In genomic region chr4:156473175-156473574, GRCh38 we compare ENCODE assay signal across 21 cellular contexts.
DNase-seq lines count a peak whose midpoint lies in the region; ATAC-seq and TF ChIP-seq lines count a peak whose summit lies in the region.
"Had no signal": no experiment of that assay in that cellular context is flagged by ENCODE, and none has a peak within 500 bp of the region (broad histone marks: within the 10 kb centered on the region; RNA-seq: fewer than 3 reads in every experiment).

No MANE protein-coding gene starts in this region.

- no peak overlapping the region for H2BK5ac ChIP-seq in mesenchymal stem cell (ENCODE audit: low read depth, low read length, poor library complexity, severe bottlenecking)

- no peak overlapping the region for H3K18ac ChIP-seq in mesenchymal stem cell (ENCODE audit: low read depth in 1 of 2, low read length in 2 of 2)

- H3K23ac ChIP-seq in mesenchymal stem cell (ENCODE audit: low read length in 2 of 2): no peak overlapping the region

- no peak overlapping the region for H3K4me3 ChIP-seq in GM23338
- H3K4me3 ChIP-seq in Karpas-422 (ENCODE audit: low read length): no peak overlapping the region
- no peak overlapping the region for H3K4me3 ChIP-seq in mesenchymal stem cell (ENCODE audit: insufficient read depth in 1 of 2, low read depth in 1 of 2, low read length in 2 of 2)
- H3K4me3 ChIP-seq: SK-N-MC had no signal

- H3K27ac ChIP-seq in GM23338 (ENCODE audit: low read depth) (no peak overlapping the region), Karpas-422 (ENCODE audit: low read length) (no peak overlapping the region), mesenchymal stem cell (ENCODE audit: low read length, poor library complexity, severe bottlenecking) (no peak overlapping the region)
- H3K27ac ChIP-seq: SK-N-MC had no signal

- ATAC-seq in GM18870 (IDR thresholded peaks at IDR 0.05; ENCODE audit: unreplicated experiment) (peak; percentile 61), GM23338 (no peak), HG03575 (IDR thresholded peaks at IDR 0.05; ENCODE audit: extremely low read depth, insufficient number of reproducible peaks, low FRiP score, unreplicated experiment) (peak; percentile 38)
- ATAC-seq: CD8-positive, alpha-beta T cell; T-helper 17 cell had no signal

- H3K27ac Mint-ChIP-seq in GM23338: no peak overlapping the region
- peak overlapping the region; percentile 55 for H3K27ac Mint-ChIP-seq in nephron progenitor cell
- H3K27ac Mint-ChIP-seq in CD14-positive monocyte: peak overlapping the region in 1 of 7 donors; percentile 76
- H3K27ac Mint-ChIP-seq: activated CD4-positive, alpha-beta T cell treated with anti-CD3 and anti-CD28 coated beads, Interleukin-2, amount 10 ng/mL, durations not matched to agents 24 days and 14 days; CD8-positive, alpha-beta T cell; T-helper 17 cell had no signal

- no peak overlapping the region for H2BK12ac ChIP-seq in mesenchymal stem cell (ENCODE audit: low read length in 2 of 2)

- H3K4me3 Mint-ChIP-seq in GM23338 (no peak overlapping the region), nephron progenitor cell (no peak overlapping the region), CD14-positive monocyte (no peak overlapping the region)
- H3K4me3 Mint-ChIP-seq: activated CD4-positive, alpha-beta T cell treated with anti-CD3 and anti-CD28 coated beads, Interleukin-2, amount 10 ng/mL, durations not matched to agents 24 days and 14 days; CD8-positive, alpha-beta T cell; T-helper 17 cell had no signal

- H4K20me1 ChIP-seq in GM23338 (replicated peaks; ENCODE audit: insufficient read depth) (no peaks in the 10 kb centered on the region), Karpas-422 (ENCODE audit: insufficient read depth, low read depth, low read length) (no peaks in the 10 kb centered on the region)

- no peak for DNase-seq in GM23338 (ENCODE audit: low spot score)
- DNase-seq in nephron progenitor cell: no peak
- DNase-seq in Karpas-422: no peak
- DNase-seq in CD14-positive monocyte (ENCODE audit: low spot score): no peak
- DNase-seq in mesenchymal stem cell: no peak
- DNase-seq in KBM-7: no peak
- DNase-seq: activated CD4-positive, alpha-beta T cell treated with anti-CD3 and anti-CD28 coated beads, Interleukin-2, amount 10 ng/mL, durations not matched to agents 24 days and 14 days; activated CD8-positive, alpha-beta memory T cell treated with anti-CD3 and anti-CD28 coated beads, Interleukin-2, amount 50 U/mL, for 4 hours; activated effector memory CD4-positive, alpha-beta T cell treated with anti-CD3 and anti-CD28 coated beads, Interleukin-2, amount 50 U/mL, for 16 hours; CD8-positive, alpha-beta T cell; cortex of kidney; GDM1; IMR-90; kidney glomerular epithelial cell; NCI-H1417 treated with DMSO at 0.1 percent for 48 hours; NCI-H510A; T-helper 17 cell; trophoblast cell had no signal

- H2BK15ac ChIP-seq in mesenchymal stem cell (ENCODE audit: low read depth, poor library complexity, severe bottlenecking): no peak overlapping the region

- no peaks in the 10 kb centered on the region for H3K79me1 ChIP-seq in mesenchymal stem cell (replicated peaks; ENCODE audit: low read length, poor library complexity, severe bottlenecking)

- no peaks in the 10 kb centered on the region for H3K36me3 ChIP-seq in GM23338 (ENCODE audit: insufficient read depth)
- H3K36me3 ChIP-seq in Karpas-422 (ENCODE audit: insufficient read depth, low read length): no peaks in the 10 kb centered on the region
- H3K36me3 ChIP-seq in mesenchymal stem cell (ENCODE audit: control insufficient read depth in 1 of 2, insufficient read depth in 2 of 2, low read depth in 1 of 2, low read length in 2 of 2): no peaks in the 10 kb centered on the region

- intact Hi-C loops in CD14-positive monocyte (cut with micrococcal nuclease): loop anchor here in 1 of 2 donors (10.0 kb wide), 1 partner anchor 572 kb away; no protein-coding TSS in a partner anchor

- no peak overlapping the region for H4K8ac ChIP-seq in mesenchymal stem cell (ENCODE audit: low read length)

- H3K27me3 Mint-ChIP-seq in GM23338 (ENCODE audit: insufficient read depth, low read depth, poor library complexity) (no peaks in the 10 kb centered on the region), nephron progenitor cell (ENCODE audit: low read depth, poor library complexity) (no peaks in the 10 kb centered on the region), CD14-positive monocyte (ENCODE audit: low read depth in 3 of 3) (peaks cover 1 to 9% (median 1%) of the 10 kb centered on the region in 3 donors)
- H3K27me3 Mint-ChIP-seq: activated CD4-positive, alpha-beta T cell treated with anti-CD3 and anti-CD28 coated beads, Interleukin-2, amount 10 ng/mL, durations not matched to agents 24 days and 14 days; T-helper 17 cell had no signal

- H3K9me3 Mint-ChIP-seq in GM23338: no peaks in the 10 kb centered on the region
- H3K9me3 Mint-ChIP-seq in nephron progenitor cell: no peaks in the 10 kb centered on the region
- H3K9me3 Mint-ChIP-seq in CD14-positive monocyte: no peaks in the 10 kb centered on the region
- H3K9me3 Mint-ChIP-seq: activated CD4-positive, alpha-beta T cell treated with anti-CD3 and anti-CD28 coated beads, Interleukin-2, amount 10 ng/mL, durations not matched to agents 24 days and 14 days; CD8-positive, alpha-beta T cell had no signal

- H4K91ac ChIP-seq in mesenchymal stem cell (ENCODE audit: low read length): no peak overlapping the region

- no peaks in the 10 kb centered on the region for H3F3A ChIP-seq in GM23338 (replicated peaks; ENCODE audit: low read depth)

- no peaks in the 10 kb centered on the region for H3K9me3 ChIP-seq in Karpas-422 (ENCODE audit: low read length)
- no peaks in the 10 kb centered on the region for H3K9me3 ChIP-seq in mesenchymal stem cell (ENCODE audit: control insufficient read depth, low read length)

- H3K79me2 ChIP-seq in GM23338 (replicated peaks; ENCODE audit: insufficient read depth) (no peaks in the 10 kb centered on the region), Karpas-422 (ENCODE audit: low read length) (no peaks in the 10 kb centered on the region)

- no peak overlapping the region for H2AK5ac ChIP-seq in mesenchymal stem cell (ENCODE audit: low read length, severe bottlenecking)

- peak overlapping the region; percentile 60; the same call in 1 of the 2 replicates for H2AFZ ChIP-seq in GM23338
- H2AFZ ChIP-seq in Karpas-422 (ENCODE audit: low read length): no peak overlapping the region
- no peak overlapping the region for H2AFZ ChIP-seq in mesenchymal stem cell (ENCODE audit: low read depth, low read length)

- in situ Hi-C loops in KBM-7 (cut with MboI; ENCODE audit: low pct_unique_long_range_greater_than_20kb, low sequenced_read_pairs): no loop called here

- no peaks in the 10 kb centered on the region for H3K4me1 ChIP-seq in GM23338 (ENCODE audit: insufficient read depth)
- H3K4me1 ChIP-seq in Karpas-422 (ENCODE audit: low read length): no peaks in the 10 kb centered on the region
- no peaks in the 10 kb centered on the region for H3K4me1 ChIP-seq in mesenchymal stem cell (ENCODE audit: control insufficient read depth, insufficient read depth, low read depth, low read length)

- TF ChIP-seq CTCF in GM23338 (conservative IDR thresholded peaks at IDR 0.05; ENCODE audit: low read depth in 2 of 2): no peak
- no peak for TF ChIP-seq CTCF in nephron progenitor cell (IDR thresholded peaks at IDR 0.05)
- no peak for TF ChIP-seq CTCF in CD14-positive monocyte (IDR thresholded peaks at IDR 0.05)

- no peaks in the 10 kb centered on the region for H3K36me3 Mint-ChIP-seq in GM23338 (ENCODE audit: low read depth)
- no peaks in the 10 kb centered on the region for H3K36me3 Mint-ChIP-seq in nephron progenitor cell (ENCODE audit: low read depth)
- H3K36me3 Mint-ChIP-seq in CD14-positive monocyte: no peaks in the 10 kb centered on the region
- H3K36me3 Mint-ChIP-seq: CD8-positive, alpha-beta T cell had no signal

- no peak overlapping the region for H3K4ac ChIP-seq in mesenchymal stem cell (ENCODE audit: low read depth in 1 of 2, low read length in 2 of 2)

- H2BK120ac ChIP-seq in mesenchymal stem cell (ENCODE audit: low read depth, low read length): no peak overlapping the region

- H3K4me1 Mint-ChIP-seq in GM23338 (peaks cover 5% of the 10 kb centered on the region), nephron progenitor cell (peaks cover 6% of the 10 kb centered on the region), CD14-positive monocyte (no peaks in the 10 kb centered on the region)
- H3K4me1 Mint-ChIP-seq: activated CD4-positive, alpha-beta T cell treated with anti-CD3 and anti-CD28 coated beads, Interleukin-2, amount 10 ng/mL, durations not matched to agents 24 days and 14 days; T-helper 17 cell had no signal

- 100% methylated on average over 3 of the region's 3 CpGs for WGBS in mesenchymal stem cell

- peaks cover 6% of the 10 kb centered on the region; the same call in 1 of the 2 replicates for H3K9me2 ChIP-seq in GM23338 (ENCODE audit: insufficient read depth)
- H3K9me2 ChIP-seq in Karpas-422 (replicated peaks; ENCODE audit: insufficient read depth, low read length): no peaks in the 10 kb centered on the region

- H3K27me3 ChIP-seq in GM23338 (ENCODE audit: insufficient read depth): no peaks in the 10 kb centered on the region
- no peaks in the 10 kb centered on the region for H3K27me3 ChIP-seq in Karpas-422 (ENCODE audit: low read length)
- no peaks in the 10 kb centered on the region for H3K27me3 ChIP-seq in mesenchymal stem cell (ENCODE audit: control insufficient read depth in 1 of 2, insufficient read depth in 1 of 2, low read length in 2 of 2)

- no peak overlapping the region for H3K14ac ChIP-seq in mesenchymal stem cell (ENCODE audit: low read length in 2 of 2)

- H3K4me2 ChIP-seq in GM23338: no peak overlapping the region
- H3K4me2 ChIP-seq in Karpas-422 (ENCODE audit: low read depth, low read length, poor library complexity, severe bottlenecking): no peak overlapping the region
- no peak overlapping the region for H3K4me2 ChIP-seq in mesenchymal stem cell (ENCODE audit: low read length, poor library complexity, severe bottlenecking)

- H3K9ac ChIP-seq in Karpas-422 (ENCODE audit: low read length) (no peak overlapping the region), mesenchymal stem cell (ENCODE audit: low read length) (no peak overlapping the region)
